ENCODE assay signal across 8 cellular contexts in genomic region chr3:15427981-15428380, GRCh38. TPM values are rescaled to one million over a fixed set of nuclear protein-coding genes. Genes with fewer than 3 reads are reported as not detected.
DNase-seq lines count a peak whose midpoint lies in the region; ATAC-seq and TF ChIP-seq lines count a peak whose summit lies in the region.

No MANE protein-coding gene starts in this region.

- TF ChIP-seq POLR2A in esophagus squamous epithelium (IDR thresholded peaks at IDR 0.05): no peak

- TF ChIP-seq CTCF in DND-41 (IDR thresholded peaks at IDR 0.05; ENCODE audit: borderline replicate concordance, extremely low read depth, low read length, poor library complexity, severe bottlenecking): no peak
- TF ChIP-seq CTCF in esophagus squamous epithelium (IDR thresholded peaks at IDR 0.05): no peak
- no peak for TF ChIP-seq CTCF in neutrophil (IDR thresholded peaks at IDR 0.05)

- H3K36me3 ChIP-seq in DND-41 (ENCODE audit: insufficient read depth, low read length): peaks cover 49% of the 10 kb centered on the region
- H3K36me3 ChIP-seq in SK-N-MC (ENCODE audit: insufficient read depth, low read length): peaks cover 6% of the 10 kb centered on the region; the same call in 1 of the 2 replicates
- peaks cover 6 to 51% (median 8%) of the 10 kb centered on the region in 3 donors for H3K36me3 ChIP-seq in esophagus squamous epithelium
- H3K36me3 ChIP-seq in neutrophil: peaks cover 46% of the 10 kb centered on the region

- H3K4me2 ChIP-seq in DND-41 (ENCODE audit: insufficient read depth, low read length): peak overlapping the region; percentile 87

- H3K27me3 ChIP-seq in DND-41 (ENCODE audit: insufficient read depth, low read length, poor library complexity) (no peaks in the 10 kb centered on the region), esophagus squamous epithelium (no peaks in the 10 kb centered on the region), neutrophil (no peaks in the 10 kb centered on the region)

- peak overlapping the region; percentile 57 to 81 for H3K4me3 ChIP-seq in DND-41 (ENCODE audit: low read depth in 1 of 2, low read length in 2 of 2)
- peak overlapping the region; percentile 87 for H3K4me3 ChIP-seq in SK-N-MC
- H3K4me3 ChIP-seq in esophagus squamous epithelium: peak overlapping the region; percentile 71 to 97 (median 88)
- peak overlapping the region; percentile 95 to 98 for H3K4me3 ChIP-seq in neutrophil (ENCODE audit: low read depth in 1 of 2, low read length in 1 of 2)

- intact Hi-C loops in esophagus squamous epithelium (cut with DNase I): loop anchor here (10.0 kb wide), 1 partner anchor 137 kb away; no protein-coding TSS in a partner anchor

- 0 out of 3 replicates have a peak, but pooled peaks have one; percentile 8 for ATAC-seq in DND-41 (ENCODE audit: insufficient read depth, low read depth)

- H2AFZ ChIP-seq in DND-41 (ENCODE audit: low read depth, low read length): peak overlapping the region; percentile 81

- H3K9ac ChIP-seq in DND-41 (ENCODE audit: low read depth, low read length) (peak overlapping the region; percentile 72), SK-N-MC (ENCODE audit: insufficient read length) (peak overlapping the region; percentile 86)

- H4K20me1 ChIP-seq in DND-41 (ENCODE audit: insufficient read depth, low read length): peaks cover 15% of the 10 kb centered on the region; the same call in 1 of the 2 replicates

- H3K4me1 ChIP-seq in DND-41 (ENCODE audit: insufficient read depth, low read length) (peaks cover 58% of the 10 kb centered on the region), esophagus squamous epithelium (peaks cover 4 to 63% (median 20%) of the 10 kb centered on the region in 3 donors), neutrophil (ENCODE audit: control insufficient read depth in 1 of 2, insufficient read depth in 1 of 2, low read depth in 1 of 2, low read length in 1 of 2) (peaks cover 18 to 25% of the 10 kb centered on the region in 2 experiments)

- DNase-seq in DND-41: peak; percentile 19
- DNase-seq in SK-N-MC (ENCODE audit: low read depth, low spot score): no peak
- no peak for DNase-seq in esophagus squamous epithelium (lab: John Stamatoyannopoulos, UW)
- DNase-seq in 8988T: no peak
- no peak for DNase-seq in ecto neural progenitor cell (ENCODE audit: low spot score)
- DNase-seq in GOT3 (lab: John Stamatoyannopoulos, UW): no peak
- DNase-seq in SIG-M5 treated with dmso at 0.1 percent for 504 hours (lab: John Stamatoyannopoulos, UW; ENCODE audit: unreplicated experiment): no peak

- H3K79me2 ChIP-seq in DND-41 (ENCODE audit: insufficient read depth, low read length): peaks cover 76% of the 10 kb centered on the region

- H3K27ac ChIP-seq in DND-41 (ENCODE audit: low read length) (peak overlapping the region; percentile 78), SK-N-MC (no peak overlapping the region), esophagus squamous epithelium (peak overlapping the region; percentile 76 to 92 (median 89)), neutrophil (peak overlapping the region; percentile 88)

- whole genome bisulfite sequencing in esophagus squamous epithelium, 2 donors: 1 to 4% methylated on average over 10 to 11 of the region's 11 CpGs

- H3K9me3 ChIP-seq in DND-41 (ENCODE audit: insufficient read depth, low read length, severe bottlenecking) (no peaks in the 10 kb centered on the region), SK-N-MC (ENCODE audit: low read depth, low read length) (no peaks in the 10 kb centered on the region), esophagus squamous epithelium (no peaks in the 10 kb centered on the region), neutrophil (no peaks in the 10 kb centered on the region)

RNA-seq across cellular contexts. Expression of gene EAF1, which starts 0.6 kb away (rescaled TPM):
- 10 to 100 TPM; 15.8 to 23.5 (median 21.0) TPM for total RNA-seq in esophagus squamous epithelium

RNA-seq across cellular contexts. Expression of gene METTL6, which starts 0.6 kb away (rescaled TPM):
- 10 to 100 TPM in 2 of 4 donors, 1 to 10 TPM in 2; 5.8 to 16.4 (median 12.9) TPM for total RNA-seq in esophagus squamous epithelium
